Comparison of ENCODE assay signal across 23 cellular contexts in genomic region chr12:45928309-45928708, GRCh38.
DNase-seq lines count a peak whose midpoint lies in the region; ATAC-seq, FAIRE-seq and TF ChIP-seq lines count a peak whose summit lies in the region.
"Had no signal": no experiment of that assay in that cellular context is flagged by ENCODE, and none has a peak within 500 bp of the region (broad histone marks: within the 10 kb centered on the region; RNA-seq: fewer than 3 reads in every experiment).

No MANE protein-coding gene starts in this region.

- 82 to 86% (median 86%) methylated on average over 2 of the region's 2 CpGs for WGBS in small intestine, 3 donors

- FAIRE-seq in small intestine (lab: Jason Lieb, UNC), result no peak
- FAIRE-seq: urothelium cell line had no signal

- H3K27ac Mint-ChIP-seq in activated naive CD4-positive, alpha-beta T cell treated with anti-CD3 and anti-CD28 coated beads, Interleukin-2, amount 50 U/mL, for 72 hours, result peak overlapping the region; percentile 51 to 81
- H3K27ac Mint-ChIP-seq in activated B cell treated with CpG ODN at 0.5 μM for 24 hours, result peak overlapping the region; percentile 2
- no peak overlapping the region for H3K27ac Mint-ChIP-seq in progenitor cell of endocrine pancreas

- no peak for TF ChIP-seq CTCF in activated B cell treated with CpG ODN at 0.5 μM for 24 hours (IDR thresholded peaks at IDR 0.05)
- TF ChIP-seq CTCF in progenitor cell of endocrine pancreas (IDR thresholded peaks at IDR 0.05; ENCODE audit: unreplicated experiment), result no peak

- no peak overlapping the region for H3K27ac ChIP-seq in epithelial cell of prostate
- H3K27ac ChIP-seq in small intestine (ENCODE audit: low read depth in 1 of 2, low read length in 1 of 2), result no peak overlapping the region
- H3K27ac ChIP-seq: adrenal gland, colonic mucosa, esophagus squamous epithelium, gastrocnemius medialis, psoas muscle had no signal

- peak; percentile 62 to 88 for ATAC-seq in activated naive CD4-positive, alpha-beta T cell treated with anti-CD3 and anti-CD28 coated beads, Interleukin-2, amount 50 U/mL, for 72 hours
- ATAC-seq in activated B cell treated with CpG ODN at 0.5 μM for 24 hours (ENCODE audit: low read depth), result no peak
- ATAC-seq in GM19397 (IDR thresholded peaks at IDR 0.05; ENCODE audit: unreplicated experiment), result no peak
- ATAC-seq: effector memory CD8-positive, alpha-beta T cell; gastrocnemius medialis; psoas muscle had no signal

- H3K4me3 Mint-ChIP-seq in activated B cell treated with CpG ODN at 0.5 μM for 24 hours, result no peak overlapping the region
- H3K4me3 Mint-ChIP-seq in progenitor cell of endocrine pancreas (ENCODE audit: low read depth), result no peak overlapping the region
- H3K4me3 Mint-ChIP-seq: CD4-positive, CD25-positive, alpha-beta regulatory T cell; effector memory CD8-positive, alpha-beta T cell had no signal

- H3K4me3 ChIP-seq in small intestine (ENCODE audit: low read depth in 1 of 2, low read length in 2 of 2), result no peak overlapping the region
- H3K4me3 ChIP-seq: adrenal gland, colonic mucosa, esophagus squamous epithelium, gastrocnemius medialis, psoas muscle had no signal

- peaks cover 19 to 23% of the 10 kb centered on the region in 2 donors for H3K36me3 ChIP-seq in small intestine (ENCODE audit: control insufficient read depth in 2 of 2, insufficient read depth in 2 of 2, low read length in 2 of 2)

- no peaks in the 10 kb centered on the region for H3K27me3 ChIP-seq in small intestine (ENCODE audit: control insufficient read depth in 2 of 2, insufficient read depth in 2 of 2, low read length in 2 of 2)
- H3K27me3 ChIP-seq: adrenal gland, colonic mucosa, esophagus squamous epithelium, gastrocnemius medialis had no signal

- no peaks in the 10 kb centered on the region for H3K4me1 Mint-ChIP-seq in activated B cell treated with CpG ODN at 0.5 μM for 24 hours
- H3K4me1 Mint-ChIP-seq in progenitor cell of endocrine pancreas (ENCODE audit: low read depth), result no peaks in the 10 kb centered on the region

- intact Hi-C loops in activated B cell treated with CpG ODN at 0.5 μM for 24 hours (cut with micrococcal nuclease), result loop anchor here (5.0 to 10.0 kb wide), 2 partner anchors 34 to 384 kb away; no protein-coding TSS in a partner anchor

- no peaks in the 10 kb centered on the region for H3K4me1 ChIP-seq in small intestine (ENCODE audit: control insufficient read depth in 2 of 2, insufficient read depth in 1 of 2, low read depth in 1 of 2, low read length in 1 of 2)
- H3K4me1 ChIP-seq: colonic mucosa, esophagus squamous epithelium, gastrocnemius medialis, psoas muscle had no signal

- H3K9me3 ChIP-seq in small intestine (ENCODE audit: control insufficient read depth, low read depth), result no peaks in the 10 kb centered on the region
- H3K9me3 ChIP-seq: adrenal gland, colonic mucosa, esophagus squamous epithelium, gastrocnemius medialis, psoas muscle had no signal

- CTCF ChIA-PET in activated B cell treated with CpG ODN at 0.5 μM for 24 hours (lab: Charles Lee), result no interaction called here

- POLR2A ChIA-PET in activated B cell treated with CpG ODN at 0.5 μM for 24 hours (lab: Charles Lee), result interaction anchor here (0.7 kb wide), 1 partner anchor 60 kb away, joined by 5 read pairs; no protein-coding TSS in a partner anchor

- H3K36me3 Mint-ChIP-seq in activated naive CD4-positive, alpha-beta T cell treated with anti-CD3 and anti-CD28 coated beads, Interleukin-2, amount 50 U/mL, for 72 hours, result peaks cover 20 to 30% of the 10 kb centered on the region in 2 donors
- H3K36me3 Mint-ChIP-seq in activated B cell treated with CpG ODN at 0.5 μM for 24 hours (ENCODE audit: low read depth) (peaks cover 77% of the 10 kb centered on the region), progenitor cell of endocrine pancreas (ENCODE audit: insufficient read depth) (peaks cover 40% of the 10 kb centered on the region)

- H3K27me3 Mint-ChIP-seq in activated B cell treated with CpG ODN at 0.5 μM for 24 hours (no peaks in the 10 kb centered on the region), progenitor cell of endocrine pancreas (no peaks in the 10 kb centered on the region)
- H3K27me3 Mint-ChIP-seq: CD4-positive, CD25-positive, alpha-beta regulatory T cell; effector memory CD8-positive, alpha-beta T cell had no signal

- no peaks in the 10 kb centered on the region for H3K9me3 Mint-ChIP-seq in activated naive CD4-positive, alpha-beta T cell treated with anti-CD3 and anti-CD28 coated beads, Interleukin-2, amount 50 U/mL, for 72 hours
- H3K9me3 Mint-ChIP-seq in activated B cell treated with CpG ODN at 0.5 μM for 24 hours, result no peaks in the 10 kb centered on the region
- no peaks in the 10 kb centered on the region for H3K9me3 Mint-ChIP-seq in progenitor cell of endocrine pancreas (ENCODE audit: low read depth)
- H3K9me3 Mint-ChIP-seq: CD4-positive, CD25-positive, alpha-beta regulatory T cell; effector memory CD8-positive, alpha-beta T cell had no signal

- no peak for DNase-seq in activated naive CD4-positive, alpha-beta T cell treated with anti-CD3 and anti-CD28 coated beads, Interleukin-2, amount 50 U/mL, for 72 hours (ENCODE audit: low spot score in 2 of 2)
- DNase-seq in activated naive CD4-positive, alpha-beta T cell treated with Interleukin-2 at 50 U/mL for 16 hours, result no peak
- DNase-seq in activated B cell treated with CpG ODN at 0.5 μM for 24 hours (no peak), epithelial cell of prostate (ENCODE audit: low read depth, low spot score) (peak; percentile 6), small intestine (no peak), progenitor cell of endocrine pancreas (ENCODE audit: low spot score, unreplicated experiment) (no peak)
- DNase-seq: activated T-cell treated with anti-CD3 and anti-CD28 coated beads, Interleukin-2, amount 50 U/mL, for 48 hours; adrenal gland; CD4-positive, CD25-positive, alpha-beta regulatory T cell; colonic mucosa; DMS 273 treated with DMSO at 0.1 percent for 48 hours; effector memory CD8-positive, alpha-beta T cell; esophagus squamous epithelium; gastrocnemius medialis; hippocampal formation; islet precursor cell; Karpas-422; NCI-H1694; NCI-H526 treated with DMSO at 0.1 percent for 48 hours; psoas muscle; Right ventricle myocardium superior had no signal

Comparison
In these comparisons a context has a peak if more than half of its experiments do, and no peak if none do; other contexts are left out.
1. ATAC-seq: peak in activated naive CD4-positive, alpha-beta T cell treated with anti-CD3 and anti-CD28 coated beads, Interleukin-2, amount 50 U/mL, for 72 hours (2 of 2); none in activated B cell treated with CpG ODN at 0.5 μM for 24 hours (single experiment) and GM19397 (single experiment).